In genomic region chr2:120367221-120367620, GRCh38 we compare ENCODE assay signal across 27 cellular contexts. TPM values are rescaled to one million over a fixed set of nuclear protein-coding genes. Genes with fewer than 3 reads are reported as not detected.
"Had no signal": no experiment of that assay in that cellular context is flagged by ENCODE, and none has a peak within 500 bp of the region (broad histone marks: within the 10 kb centered on the region; RNA-seq: fewer than 3 reads in every experiment).

No MANE protein-coding gene starts in this region.

- H3K4me1 ChIP-seq: esophagus squamous epithelium, lower lobe of right lung, sigmoid colon, uterus had no signal

- H3K4me1 Mint-ChIP-seq: activated CD4-positive, alpha-beta T cell treated with anti-CD3 and anti-CD28 coated beads for 36 hours; natural killer cell; stimulated activated effector memory CD8-positive, alpha-beta T cell treated with anti-CD3 and anti-CD28 coated beads, Interleukin-12 subunit alpha, Interleukin-12 subunit beta, amount 100 ng/mL, for 72 hours had no signal

- H3K9me3 Mint-ChIP-seq: activated naive CD4-positive, alpha-beta T cell treated with anti-CD3 and anti-CD28 coated beads, Interleukin-2, amount 50 U/mL, for 72 hours; activated T-cell treated with anti-CD3 and anti-CD28 coated beads, Interleukin-2, amount 50 U/mL, for 72 hours; natural killer cell; stimulated activated effector memory CD8-positive, alpha-beta T cell treated with anti-CD3 and anti-CD28 coated beads, Interleukin-12 subunit alpha, Interleukin-12 subunit beta, amount 100 ng/mL, for 72 hours; stimulated activated naive CD8-positive, alpha-beta T cell treated with anti-CD3 and anti-CD28 coated beads, Interleukin-15, Interleukin-2, amounts not matched to agents 100 ng/mL and 50 ng/mL, for 24 hours had no signal

- ATAC-seq: activated CD4-positive, alpha-beta T cell treated with anti-CD3 and anti-CD28 coated beads for 36 hours; activated naive CD4-positive, alpha-beta T cell treated with anti-CD3 and anti-CD28 coated beads, Interleukin-2, amount 50 U/mL, for 72 hours; activated T-cell treated with anti-CD3 and anti-CD28 coated beads, Interleukin-2, amount 50 U/mL, for 72 hours; left lobe of liver; natural killer cell; stimulated activated effector memory CD8-positive, alpha-beta T cell treated with anti-CD3 and anti-CD28 coated beads, Interleukin-12 subunit alpha, Interleukin-12 subunit beta, amount 100 ng/mL, for 72 hours had no signal

- H3K36me3 Mint-ChIP-seq: activated naive CD4-positive, alpha-beta T cell treated with anti-CD3 and anti-CD28 coated beads, Interleukin-2, amount 50 U/mL, for 72 hours; natural killer cell; stimulated activated effector memory CD8-positive, alpha-beta T cell treated with anti-CD3 and anti-CD28 coated beads, Interleukin-12 subunit alpha, Interleukin-12 subunit beta, amount 100 ng/mL, for 72 hours had no signal

- H3K27me3 ChIP-seq: ovary, sigmoid colon, uterus had no signal

- H3K27me3 Mint-ChIP-seq: activated CD4-positive, alpha-beta T cell treated with anti-CD3 and anti-CD28 coated beads for 36 hours; stimulated activated naive CD8-positive, alpha-beta T cell treated with anti-CD3 and anti-CD28 coated beads, Interleukin-15, Interleukin-2, amounts not matched to agents 100 ng/mL and 50 ng/mL, for 24 hours had no signal

- H3K4me3 Mint-ChIP-seq: activated CD4-positive, alpha-beta T cell treated with anti-CD3 and anti-CD28 coated beads for 36 hours; activated T-cell treated with anti-CD3 and anti-CD28 coated beads, Interleukin-2, amount 50 U/mL, for 72 hours; natural killer cell; stimulated activated effector memory CD8-positive, alpha-beta T cell treated with anti-CD3 and anti-CD28 coated beads, Interleukin-12 subunit alpha, Interleukin-12 subunit beta, amount 100 ng/mL, for 72 hours; stimulated activated naive CD8-positive, alpha-beta T cell treated with anti-CD3 and anti-CD28 coated beads, Interleukin-15, Interleukin-2, amounts not matched to agents 100 ng/mL and 50 ng/mL, for 24 hours had no signal

- H3K9me3 ChIP-seq: esophagus squamous epithelium, lower lobe of right lung, neutrophil, ovary, sigmoid colon, thoracic aorta, uterus had no signal

- H3K27ac ChIP-seq: epithelial cell of prostate, esophagus squamous epithelium, lower lobe of right lung, neutrophil, ovary, sigmoid colon, thoracic aorta, uterus had no signal

- H3K27ac Mint-ChIP-seq: activated CD4-positive, alpha-beta T cell treated with anti-CD3 and anti-CD28 coated beads for 36 hours; activated naive CD4-positive, alpha-beta T cell treated with anti-CD3 and anti-CD28 coated beads, Interleukin-2, amount 50 U/mL, for 72 hours; activated T-cell treated with anti-CD3 and anti-CD28 coated beads, Interleukin-2, amount 50 U/mL, for 72 hours; natural killer cell; progenitor cell of endocrine pancreas; stimulated activated effector memory CD8-positive, alpha-beta T cell treated with anti-CD3 and anti-CD28 coated beads, Interleukin-12 subunit alpha, Interleukin-12 subunit beta, amount 100 ng/mL, for 72 hours; stimulated activated naive CD8-positive, alpha-beta T cell treated with anti-CD3 and anti-CD28 coated beads, Interleukin-15, Interleukin-2, amounts not matched to agents 100 ng/mL and 50 ng/mL, for 24 hours had no signal

- H3K4me3 ChIP-seq: esophagus squamous epithelium, lower lobe of right lung, ovary, sigmoid colon, thoracic aorta, uterus had no signal

- H3K36me3 ChIP-seq: esophagus squamous epithelium, lower lobe of right lung, neutrophil, ovary, sigmoid colon, thoracic aorta, uterus had no signal

- DNase-seq: activated CD4-positive, alpha-beta T cell treated with anti-CD3 and anti-CD28 coated beads for 36 hours; activated CD4-positive, alpha-beta T cell treated with anti-CD3 and anti-CD28 coated beads, Interleukin-2, amount 50 U/mL, for 4 hours; activated CD4-positive, CD25-positive, alpha-beta regulatory T cell; activated naive CD4-positive, alpha-beta T cell; activated T-cell treated with anti-CD3 and anti-CD28 coated beads for 4 hours; activated T-cell treated with anti-CD3 and anti-CD28 coated beads, Interleukin-2, amount 50 U/mL, for 72 hours; dermis blood vessel endothelial cell; effector CD4-positive, alpha-beta T cell; esophagus squamous epithelium; foreskin melanocyte; lower lobe of right lung; mesenchymal stem cell; natural killer cell; ovary; sigmoid colon; small intestine; stimulated activated CD4-positive, alpha-beta T cell treated with anti-CD3 and anti-CD28 coated beads, Interleukin-4, amount 100 ng/mL, for 24 hours; trophoblast cell; uterus had no signal

RNA-seq across cellular contexts. Expression of gene INHBB, which starts 21.3 kb away (rescaled TPM):
- total RNA-seq: activated CD4-positive, alpha-beta T cell treated with anti-CD3 and anti-CD28 coated beads for 36 hours; activated naive CD4-positive, alpha-beta T cell treated with anti-CD3 and anti-CD28 coated beads, Interleukin-2, amount 50 U/mL, for 72 hours; activated T-cell treated with anti-CD3 and anti-CD28 coated beads, Interleukin-2, amount 50 U/mL, for 72 hours; progenitor cell of endocrine pancreas had no signal
